ENCODE assay signal across 13 cellular contexts in the genomic region with DNA sequence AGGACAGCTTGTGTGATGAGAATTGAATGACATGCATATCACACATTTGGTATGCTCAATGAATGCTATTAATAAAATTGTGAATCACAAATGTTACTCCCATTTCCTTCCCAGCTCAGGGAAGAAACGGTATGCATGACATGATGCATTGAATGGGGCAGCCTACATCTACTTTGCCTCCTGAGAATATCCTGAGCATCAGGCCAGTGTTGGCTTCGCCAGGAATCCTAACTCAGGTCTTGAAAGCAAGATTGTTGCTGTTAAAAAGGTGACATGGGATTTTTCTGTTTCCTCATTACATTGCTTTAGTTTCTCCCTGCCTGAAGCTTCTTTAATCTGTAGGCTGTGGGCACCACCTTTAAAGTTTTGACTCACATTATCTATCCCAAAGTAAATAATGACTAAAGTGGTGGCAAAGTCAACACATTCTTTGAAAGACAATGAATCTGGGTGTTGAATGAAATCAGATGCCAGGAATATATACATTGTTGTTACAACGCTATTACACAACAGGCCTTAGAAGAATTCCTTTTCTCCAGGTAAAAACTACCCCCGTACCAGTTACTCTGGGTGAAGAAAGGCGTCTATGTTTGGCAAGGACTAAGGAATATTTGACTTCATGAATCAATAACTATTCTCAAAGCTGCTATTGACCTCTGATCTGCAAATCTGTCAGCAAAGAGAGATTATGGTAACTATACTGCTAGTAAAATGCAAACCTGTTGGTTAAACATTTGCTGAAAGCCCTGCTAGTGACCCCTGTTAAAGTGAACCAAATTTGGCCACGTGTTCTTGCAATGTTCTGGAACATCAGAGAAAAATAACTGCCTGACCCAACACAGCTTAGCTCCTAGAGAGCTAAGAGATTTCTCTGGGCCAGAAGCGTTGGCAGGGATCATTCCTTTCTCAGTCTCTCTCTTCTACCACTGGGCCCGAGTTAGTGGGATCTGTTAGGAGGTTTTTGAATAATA. TPM values are rescaled to one million over a fixed set of nuclear protein-coding genes. Genes with fewer than 3 reads are reported as not detected.
A peak's percentile ranks its signal among the peaks of the same experiment; 100 is the strongest.
DNase-seq lines count a peak whose midpoint lies in the region; ATAC-seq and TF ChIP-seq lines count a peak whose summit lies in the region.
"Had no signal": no experiment of that assay in that cellular context is flagged by ENCODE, and none has a peak within 500 bp of the region (broad histone marks: within the 10 kb centered on the region; RNA-seq: fewer than 3 reads in every experiment).

No MANE protein-coding gene starts in this region.

- H3K9me3 ChIP-seq in liver (ENCODE audit: control insufficient read depth in 4 of 4, low read length in 3 of 4), result no peaks in the 10 kb centered on the region
- H3K9me3 ChIP-seq: tibial artery had no signal

- H3K4me1 Mint-ChIP-seq in Calu3 (ENCODE audit: low read depth, unreplicated experiment) (peaks cover 64% of the 10 kb centered on the region), HFFc6 (ENCODE audit: low read depth) (no peaks in the 10 kb centered on the region)
- H3K4me1 Mint-ChIP-seq: activated CD4-positive, alpha-beta T cell treated with anti-CD3 and anti-CD28 coated beads, Interleukin-2, amount 10 ng/mL, durations not matched to agents 7 days and 5 days had no signal

- H3K36me3 Mint-ChIP-seq in Calu3 (ENCODE audit: insufficient read depth, unreplicated experiment), result peaks cover 7% of the 10 kb centered on the region
- peaks cover 7% of the 10 kb centered on the region for H3K36me3 Mint-ChIP-seq in HFFc6 (ENCODE audit: low read depth)

- ATAC-seq in HG03460 (IDR thresholded peaks at IDR 0.05; ENCODE audit: unreplicated experiment), result no peak
- ATAC-seq in GM21515 (IDR thresholded peaks at IDR 0.05; ENCODE audit: unreplicated experiment), result no peak

- H3K36me3 ChIP-seq in brain microvascular endothelial cell (replicated peaks), result no peaks in the 10 kb centered on the region
- H3K36me3 ChIP-seq in liver (ENCODE audit: control insufficient read depth in 4 of 4, insufficient read depth in 3 of 4, low read depth in 1 of 4, low read length in 3 of 4), result no peaks in the 10 kb centered on the region
- H3K36me3 ChIP-seq: tibial artery had no signal

- CTCF ChIA-PET in Calu3 (lab: Charles Lee), result interaction anchor here (0.7 to 2.2 kb wide), 9 partner anchors 9 to 108 kb away, joined by 3 to 11 read pairs (median 3); a partner anchor contains a TSS

- H3K27ac ChIP-seq in brain microvascular endothelial cell (no peak overlapping the region), liver (ENCODE audit: low read depth in 1 of 2, low read length in 2 of 2) (peak overlapping the region; percentile 28 to 39)
- H3K27ac ChIP-seq: tibial artery had no signal

- BruUV-seq in Calu3 (replicated peaks; lab: Mats Ljungman, UMichigan), result no TSS peak

- H3K27ac Mint-ChIP-seq in Calu3 (ENCODE audit: unreplicated experiment) (peak overlapping the region; percentile 92), HFFc6 (no peak overlapping the region)
- H3K27ac Mint-ChIP-seq: activated CD4-positive, alpha-beta T cell treated with anti-CD3 and anti-CD28 coated beads, Interleukin-2, amount 10 ng/mL, durations not matched to agents 7 days and 5 days had no signal

- peaks cover 0 to 15% (median 5%) of the 10 kb centered on the region in 4 donors for H3K4me1 ChIP-seq in liver (ENCODE audit: control insufficient read depth in 4 of 4, insufficient read depth in 4 of 4, low read length in 3 of 4)
- H3K4me1 ChIP-seq: tibial artery had no signal

- H3K27me3 ChIP-seq in brain microvascular endothelial cell (replicated peaks) (no peaks in the 10 kb centered on the region), liver (ENCODE audit: control insufficient read depth in 4 of 4, insufficient read depth in 4 of 4, low read length in 3 of 4) (no peaks in the 10 kb centered on the region)
- H3K27me3 ChIP-seq: tibial artery had no signal

- peak in 1 of 2 donors; percentile 41 for TF ChIP-seq RAD21 in liver (IDR thresholded peaks at IDR 0.05)

- H3K9me3 Mint-ChIP-seq in Calu3 (ENCODE audit: low read depth, unreplicated experiment) (no peaks in the 10 kb centered on the region), HFFc6 (peaks cover 12% of the 10 kb centered on the region)

- TF ChIP-seq CTCF in Calu3 (IDR thresholded peaks at IDR 0.05; ENCODE audit: unreplicated experiment) (no peak), brain microvascular endothelial cell (IDR thresholded peaks at IDR 0.05; ENCODE audit: low read depth, low read length, missing control alignments) (no peak), liver (IDR thresholded peaks at IDR 0.05; ENCODE audit: low read depth, low read length, missing input control) (no peak), HFFc6 (IDR thresholded peaks at IDR 0.05) (no peak)

- H3K4me3 Mint-ChIP-seq in Calu3 (ENCODE audit: low read depth, unreplicated experiment), result no peak overlapping the region
- H3K4me3 Mint-ChIP-seq in HFFc6, result no peak overlapping the region
- H3K4me3 Mint-ChIP-seq: activated CD4-positive, alpha-beta T cell treated with anti-CD3 and anti-CD28 coated beads, Interleukin-2, amount 10 ng/mL, durations not matched to agents 7 days and 5 days had no signal

- H3K4me3 ChIP-seq in brain microvascular endothelial cell (ENCODE audit: low read depth, low read length) (no peak overlapping the region), liver (ENCODE audit: low read depth in 1 of 3, low read length in 3 of 3) (no peak overlapping the region)
- H3K4me3 ChIP-seq: tibial artery had no signal

- peak overlapping the region in 1 of 2 donors; percentile 53 for H3K9ac ChIP-seq in liver (ENCODE audit: low read depth in 1 of 2, low read length in 2 of 2)

- DNase-seq in Calu3, result peak; percentile 49
- DNase-seq in HuH-7 (ENCODE audit: low spot score), result peak; percentile 20
- peak; percentile 11 for DNase-seq in brain microvascular endothelial cell
- no peak for DNase-seq in HFFc6
- DNase-seq in stimulated activated naive CD4-positive, alpha-beta T cell (lab: John Stamatoyannopoulos, UW), result no peak
- DNase-seq: activated CD4-positive, alpha-beta T cell treated with anti-CD3 and anti-CD28 coated beads, Interleukin-2, amount 10 ng/mL, durations not matched to agents 7 days and 5 days; activated gamma-delta T cell; KG1; NCI-H446 treated with DMSO at 0.1 percent for 48 hours; tibial artery had no signal

- intact Hi-C loops in Calu3 (cut with micrococcal nuclease; ENCODE audit: unreplicated experiment), result loop anchor here (1.0 to 5.0 kb wide), 3 partner anchors 30 to 106 kb away; no protein-coding TSS in a partner anchor

- no peaks in the 10 kb centered on the region for H3K27me3 Mint-ChIP-seq in Calu3 (ENCODE audit: unreplicated experiment)
- H3K27me3 Mint-ChIP-seq in HFFc6 (ENCODE audit: insufficient read depth), result peaks cover 37% of the 10 kb centered on the region

- 43% methylated on average over 8 of the region's 8 CpGs for WGBS in liver

- in situ Hi-C loops in brain microvascular endothelial cell (cut with HindIII; ENCODE audit: low pct_ligation_motif_present, low sequenced_read_pairs), result no loop called here

TF ChIP-seq in liver, 16 proteins besides CTCF, POLR2A, EP300 and RAD21 (continues in another document):
- peak; percentile 73 for TF ChIP-seq FOXA1 (IDR thresholded peaks at IDR 0.05)
- TF ChIP-seq YY1 (IDR thresholded peaks at IDR 0.05), result peak; percentile 51
- peak; percentile 65 to 68 for TF ChIP-seq HNF4A (conservative IDR thresholded peaks at IDR 0.05)
- peak; percentile 23 for TF ChIP-seq HNF4G (IDR thresholded peaks at IDR 0.05)
- TF ChIP-seq, protein P1, sequence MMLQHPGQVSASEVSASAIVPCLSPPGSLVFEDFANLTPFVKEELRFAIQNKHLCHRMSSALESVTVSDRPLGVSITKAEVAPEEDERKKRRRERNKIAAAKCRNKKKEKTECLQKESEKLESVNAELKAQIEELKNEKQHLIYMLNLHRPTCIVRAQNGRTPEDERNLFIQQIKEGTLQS (IDR thresholded peaks at IDR 0.05), result peak; percentile 52
- peak; percentile 85 to 93 for TF ChIP-seq JUND (IDR thresholded peaks at IDR 0.05)
- peak in 1 of 2 donors; percentile 48 for TF ChIP-seq EGR1 (IDR thresholded peaks at IDR 0.05; ENCODE audit: low read depth in 2 of 2)
- peak; percentile 80 for TF ChIP-seq SP1 (IDR thresholded peaks at IDR 0.05)
- TF ChIP-seq, protein P2, sequence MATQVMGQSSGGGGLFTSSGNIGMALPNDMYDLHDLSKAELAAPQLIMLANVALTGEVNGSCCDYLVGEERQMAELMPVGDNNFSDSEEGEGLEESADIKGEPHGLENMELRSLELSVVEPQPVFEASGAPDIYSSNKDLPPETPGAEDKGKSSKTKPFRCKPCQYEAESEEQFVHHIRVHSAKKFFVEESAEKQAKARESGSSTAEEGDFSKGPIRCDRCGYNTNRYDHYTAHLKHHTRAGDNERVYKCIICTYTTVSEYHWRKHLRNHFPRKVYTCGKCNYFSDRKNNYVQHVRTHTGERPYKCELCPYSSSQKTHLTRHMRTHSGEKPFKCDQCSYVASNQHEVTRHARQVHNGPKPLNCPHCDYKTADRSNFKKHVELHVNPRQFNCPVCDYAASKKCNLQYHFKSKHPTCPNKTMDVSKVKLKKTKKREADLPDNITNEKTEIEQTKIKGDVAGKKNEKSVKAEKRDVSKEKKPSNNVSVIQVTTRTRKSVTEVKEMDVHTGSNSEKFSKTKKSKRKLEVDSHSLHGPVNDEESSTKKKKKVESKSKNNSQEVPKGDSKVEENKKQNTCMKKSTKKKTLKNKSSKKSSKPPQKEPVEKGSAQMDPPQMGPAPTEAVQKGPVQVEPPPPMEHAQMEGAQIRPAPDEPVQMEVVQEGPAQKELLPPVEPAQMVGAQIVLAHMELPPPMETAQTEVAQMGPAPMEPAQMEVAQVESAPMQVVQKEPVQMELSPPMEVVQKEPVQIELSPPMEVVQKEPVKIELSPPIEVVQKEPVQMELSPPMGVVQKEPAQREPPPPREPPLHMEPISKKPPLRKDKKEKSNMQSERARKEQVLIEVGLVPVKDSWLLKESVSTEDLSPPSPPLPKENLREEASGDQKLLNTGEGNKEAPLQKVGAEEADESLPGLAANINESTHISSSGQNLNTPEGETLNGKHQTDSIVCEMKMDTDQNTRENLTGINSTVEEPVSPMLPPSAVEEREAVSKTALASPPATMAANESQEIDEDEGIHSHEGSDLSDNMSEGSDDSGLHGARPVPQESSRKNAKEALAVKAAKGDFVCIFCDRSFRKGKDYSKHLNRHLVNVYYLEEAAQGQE (IDR thresholded peaks at IDR 0.05), result peak; percentile 80
- TF ChIP-seq, protein P3, sequence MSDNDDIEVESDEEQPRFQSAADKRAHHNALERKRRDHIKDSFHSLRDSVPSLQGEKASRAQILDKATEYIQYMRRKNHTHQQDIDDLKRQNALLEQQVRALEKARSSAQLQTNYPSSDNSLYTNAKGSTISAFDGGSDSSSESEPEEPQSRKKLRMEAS (IDR thresholded peaks at IDR 0.05), result peak; percentile 80
- no peak for TF ChIP-seq GABPA (IDR thresholded peaks at IDR 0.05 in 1 of 2, conservative IDR thresholded peaks at IDR 0.05 in 1 of 2)

RNA-seq across cellular contexts. Expression of a gene that starts 30.5 kb away (rescaled TPM):
- total RNA-seq in Calu3 (2022) (213 TPM in 2 replicates), liver (10 to 100 TPM; 11.2 to 20.3 TPM)
- 10 to 100 TPM; 10.2 to 15.1 TPM for polyA plus RNA-seq in liver
- 10 to 100 TPM; 11.2 to 28.1 (median 15.7) TPM for total RNA-seq in HFFc6 (2021; fragmentation: NEBNext Ultra II Directional; extraction: Animal tissue kit (Norgen Biotek cat#: 25700))

Comparison
In these comparisons a context has a peak if more than half of its experiments do, and no peak if none do; other contexts are left out.
1. DNase-seq: peak in Calu3 (single experiment), HuH-7 (single experiment) and brain microvascular endothelial cell (single experiment); none in HFFc6 (single experiment) and stimulated activated naive CD4-positive, alpha-beta T cell (0 of 6).